Comparison of ENCODE assay signal across 8 cellular contexts in the genomic region with DNA sequence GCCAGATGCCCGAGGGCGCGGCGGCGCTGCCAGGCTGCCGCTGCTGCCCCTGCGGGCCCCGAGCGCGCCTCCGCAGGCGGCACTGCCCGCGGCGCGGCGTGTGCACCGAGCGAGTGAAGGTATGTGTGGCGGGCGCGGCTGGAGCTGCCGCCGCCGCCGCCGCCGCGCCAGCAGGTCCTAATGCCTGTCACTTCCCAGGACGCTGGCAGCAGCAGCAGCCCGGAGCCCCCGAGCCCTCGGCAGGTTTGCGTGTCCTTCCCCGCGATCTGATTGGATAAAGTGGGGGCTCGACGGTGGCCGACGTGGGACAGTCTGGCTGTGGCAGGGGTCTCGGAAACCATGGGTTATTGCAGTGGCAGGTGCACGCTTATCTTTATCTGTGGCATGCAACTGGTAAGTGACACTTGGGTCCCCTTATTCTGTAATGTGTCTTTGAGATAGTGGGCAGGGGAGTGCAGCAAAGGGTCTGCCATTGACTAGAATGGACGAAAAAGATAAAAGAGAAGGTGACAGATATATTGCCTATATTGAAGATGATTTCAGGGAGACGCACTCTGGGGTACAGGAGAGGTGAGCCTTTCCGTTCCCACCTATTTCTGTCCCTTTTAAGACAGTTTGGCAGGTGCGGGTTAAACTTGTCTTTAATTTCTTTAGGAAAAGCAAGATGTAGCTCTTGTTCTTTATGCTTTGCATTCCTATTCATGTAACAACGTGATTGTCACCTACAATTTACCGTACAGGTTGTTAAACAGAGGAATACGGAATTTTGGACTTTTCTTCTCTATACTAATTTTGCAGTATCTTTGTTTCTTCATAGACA. TPM values are rescaled to one million over a fixed set of nuclear protein-coding genes. Genes with fewer than 3 reads are reported as not detected.
DNase-seq lines count a peak whose midpoint lies in the region; ATAC-seq lines count a peak whose summit lies in the region.

A gene (plus strand): TSS at position 4 of the 820 bp plus-strand sequence.

- peak within 1 kb of the TSS; percentile 45 for H3K4me3 Mint-ChIP-seq in activated CD8-positive, alpha-beta T cell treated with anti-CD3 and anti-CD28 coated beads, Interleukin-2, amount 10 ng/mL, durations not matched to agents 7 days and 5 days

- DNase-seq in G401 (ENCODE audit: low spot score) (peak; percentile 71), NCI-H1092 (lab: John Stamatoyannopoulos, UW) (peak; percentile 75), head of caudate nucleus (peak; percentile 39 to 85 (median 69)), occipital lobe (lab: John Stamatoyannopoulos, UW) (peak; percentile 17), HUDEP-2 (lab: John Stamatoyannopoulos, UW; ENCODE audit: unreplicated experiment in 76 of 76) (no peak), SW 1271 (lab: John Stamatoyannopoulos, UW) (no peak)
- DNase-seq in activated CD8-positive, alpha-beta T cell treated with anti-CD3 and anti-CD28 coated beads, Interleukin-2, amount 10 ng/mL, durations not matched to agents 7 days and 5 days = no peak

- no peak within 1 kb of the TSS for H3K27ac Mint-ChIP-seq in activated CD8-positive, alpha-beta T cell treated with anti-CD3 and anti-CD28 coated beads, Interleukin-2, amount 10 ng/mL, durations not matched to agents 7 days and 5 days

- H3K9me3 Mint-ChIP-seq in activated CD8-positive, alpha-beta T cell treated with anti-CD3 and anti-CD28 coated beads, Interleukin-2, amount 10 ng/mL, durations not matched to agents 7 days and 5 days (ENCODE audit: insufficient read depth) = no peaks in the 10 kb centered on the region

- peaks cover 5% of the 10 kb centered on the region for H3K4me1 Mint-ChIP-seq in activated CD8-positive, alpha-beta T cell treated with anti-CD3 and anti-CD28 coated beads, Interleukin-2, amount 10 ng/mL, durations not matched to agents 7 days and 5 days (ENCODE audit: low read depth)

- POLR2A ChIA-PET in activated CD8-positive, alpha-beta T cell treated with anti-CD3 and anti-CD28 coated beads, Interleukin-2, amount 10 ng/mL, durations not matched to agents 7 days and 5 days (lab: Charles Lee) = no interaction called here

- CTCF ChIA-PET in activated CD8-positive, alpha-beta T cell treated with anti-CD3 and anti-CD28 coated beads, Interleukin-2, amount 10 ng/mL, durations not matched to agents 7 days and 5 days (lab: Charles Lee) = no interaction called here

- peaks cover 34% of the 10 kb centered on the region for H3K27me3 Mint-ChIP-seq in activated CD8-positive, alpha-beta T cell treated with anti-CD3 and anti-CD28 coated beads, Interleukin-2, amount 10 ng/mL, durations not matched to agents 7 days and 5 days (ENCODE audit: low read depth)

- ATAC-seq in GM21717 (IDR thresholded peaks at IDR 0.05; ENCODE audit: unreplicated experiment) = peak; percentile 25
- no peak for ATAC-seq in activated CD8-positive, alpha-beta T cell treated with anti-CD3 and anti-CD28 coated beads, Interleukin-2, amount 10 ng/mL, durations not matched to agents 7 days and 5 days

- intact Hi-C loops in head of caudate nucleus (cut with DNase I) = loop anchor here (5.0 kb wide), 1 partner anchor 163 kb away; no protein-coding TSS in a partner anchor

- in situ Hi-C loops in G401 (cut with HindIII; ENCODE audit: low sequenced_read_pairs) = no loop called here

- no peaks in the 10 kb centered on the region for H3K36me3 Mint-ChIP-seq in activated CD8-positive, alpha-beta T cell treated with anti-CD3 and anti-CD28 coated beads, Interleukin-2, amount 10 ng/mL, durations not matched to agents 7 days and 5 days (ENCODE audit: low read depth)

RNA-seq across cellular contexts. Expression of the gene that starts here (rescaled TPM):
- total RNA-seq in G401 (2014; rRNA removed; shearing (Covaris generic)) = not detected in 2 replicates
- not detected for total RNA-seq in activated CD8-positive, alpha-beta T cell treated with anti-CD3 and anti-CD28 coated beads, Interleukin-2, amount 10 ng/mL, durations not matched to agents 7 days and 5 days
- total RNA-seq in occipital lobe = 130 TPM

Comparison
In these comparisons a context has a peak if more than half of its experiments do, and no peak if none do; other contexts are left out.
1. RNA of the gene that starts here (total RNA-seq): 130 TPM in occipital lobe (single experiment); not detected in G401 and not detected in activated CD8-positive, alpha-beta T cell treated with anti-CD3 and anti-CD28 coated beads, Interleukin-2, amount 10 ng/mL, durations not matched to agents 7 days and 5 days; every median in the first group is over 100 times any median in the second.
2. Peak in DNase-seq in G401; RNA of the gene not detected or under 1 TPM.
3. DNase-seq: peak in NCI-H1092 (single experiment), head of caudate nucleus (42 of 42) and occipital lobe (single experiment); none in activated CD8-positive, alpha-beta T cell treated with anti-CD3 and anti-CD28 coated beads, Interleukin-2, amount 10 ng/mL, durations not matched to agents 7 days and 5 days (single experiment), HUDEP-2 (0 of 76) and SW 1271 (0 of 2).